1 cellular context compared by ENCODE assay signal in genomic region chr17:40548491-40548981, GRCh38.
TF ChIP-seq lines count a peak whose summit lies in the region.

No MANE protein-coding gene starts in this region.

TF ChIP-seq in H1, 55 proteins besides CTCF, POLR2A, EP300 and RAD21:
- TF ChIP-seq KDM5A (IDR thresholded peaks at IDR 0.05; ENCODE audit: low read length) (no peak), ASH2L (IDR thresholded peaks at IDR 0.05; ENCODE audit: low read length) (no peak), SRF (IDR thresholded peaks at IDR 0.05; ENCODE audit: low read depth, low read length) (no peak)
